In genomic region chr7:29147821-29148220, GRCh38 we compare ENCODE assay signal across 15 cellular contexts. TPM values are rescaled to one million over a fixed set of nuclear protein-coding genes. Genes with fewer than 3 reads are reported as not detected.
DNase-seq lines count a peak whose midpoint lies in the region; ATAC-seq and TF ChIP-seq lines count a peak whose summit lies in the region.
"Had no signal": no experiment of that assay in that cellular context is flagged by ENCODE, and none has a peak within 500 bp of the region (broad histone marks: within the 10 kb centered on the region; RNA-seq: fewer than 3 reads in every experiment).

No MANE protein-coding gene starts in this region.

- H3K27ac Mint-ChIP-seq in neural crest cell (ENCODE audit: unreplicated experiment) = no peak overlapping the region
- H3K27ac Mint-ChIP-seq in activated T-cell treated with anti-CD3 and anti-CD28 coated beads, Interleukin-2, amount 50 U/mL, for 24 hours = no peak overlapping the region
- H3K27ac Mint-ChIP-seq: H9, IgD-negative memory B cell had no signal

- WGBS in heart left ventricle, 4 donors = 38 to 46% (median 44%) methylated on average over 4 of the region's 4 CpGs

- peaks cover 28% of the 10 kb centered on the region for H3K27me3 Mint-ChIP-seq in neural crest cell (ENCODE audit: low read depth)
- peaks cover 59% of the 10 kb centered on the region for H3K27me3 Mint-ChIP-seq in activated T-cell treated with anti-CD3 and anti-CD28 coated beads, Interleukin-2, amount 50 U/mL, for 24 hours

- ATAC-seq in Right ventricle myocardium superior (ENCODE audit: poor library complexity) (peak; percentile 45), heart left ventricle (peak; percentile 45 to 59 (median 50)), GM19328 (IDR thresholded peaks at IDR 0.05; ENCODE audit: unreplicated experiment) (no peak)

- no peak for TF ChIP-seq CTCF in heart left ventricle (IDR thresholded peaks at IDR 0.05)
- TF ChIP-seq CTCF in neural crest cell (conservative IDR thresholded peaks at IDR 0.05) = no peak
- no peak for TF ChIP-seq CTCF in vagina (IDR thresholded peaks at IDR 0.05)

- peaks cover 33% of the 10 kb centered on the region for H3K4me1 Mint-ChIP-seq in neural crest cell
- H3K4me1 Mint-ChIP-seq in activated T-cell treated with anti-CD3 and anti-CD28 coated beads, Interleukin-2, amount 50 U/mL, for 24 hours (ENCODE audit: low read depth) = peaks cover 11% of the 10 kb centered on the region

- TF ChIP-seq POLR2A in heart left ventricle (IDR thresholded peaks at IDR 0.05) (no peak), vagina (IDR thresholded peaks at IDR 0.05) (no peak)

- peaks cover 2% of the 10 kb centered on the region for H3K36me3 Mint-ChIP-seq in neural crest cell (ENCODE audit: low read depth)
- H3K36me3 Mint-ChIP-seq in activated T-cell treated with anti-CD3 and anti-CD28 coated beads, Interleukin-2, amount 50 U/mL, for 24 hours (ENCODE audit: low read depth) = no peaks in the 10 kb centered on the region
- H3K36me3 Mint-ChIP-seq: IgD-negative memory B cell had no signal

- peaks cover 2% of the 10 kb centered on the region for H3K9me3 Mint-ChIP-seq in neural crest cell
- no peaks in the 10 kb centered on the region for H3K9me3 Mint-ChIP-seq in activated T-cell treated with anti-CD3 and anti-CD28 coated beads, Interleukin-2, amount 50 U/mL, for 24 hours
- H3K9me3 Mint-ChIP-seq: H9 had no signal

- H3K4me3 ChIP-seq in heart left ventricle (peak overlapping the region in 10 of 12 donors; percentile 38 to 67 (median 58)), vagina (no peak overlapping the region)
- H3K4me3 ChIP-seq: BLaER1 treated with 17β-estradiol and CSF1 and Interleukin-3, amounts not matched to agents 10 nM and 100 nM had no signal

- peak overlapping the region in 10 of 12 donors; percentile 72 to 90 (median 86) for H3K27ac ChIP-seq in heart left ventricle
- H3K27ac ChIP-seq in vagina = peak overlapping the region; percentile 35
- H3K27ac ChIP-seq: BLaER1 treated with 17β-estradiol and CSF1 and Interleukin-3, amounts not matched to agents 10 nM and 100 nM had no signal

- H3K9me3 ChIP-seq in heart left ventricle (peaks cover 0 to 4% (median 0%) of the 10 kb centered on the region in 12 donors), vagina (no peaks in the 10 kb centered on the region)

- peaks cover 0 to 18% (median 5%) of the 10 kb centered on the region in 9 donors for H3K27me3 ChIP-seq in heart left ventricle
- H3K27me3 ChIP-seq in vagina = no peaks in the 10 kb centered on the region

- peak overlapping the region; percentile 73 for H3K4me3 Mint-ChIP-seq in neural crest cell
- H3K4me3 Mint-ChIP-seq in activated T-cell treated with anti-CD3 and anti-CD28 coated beads, Interleukin-2, amount 50 U/mL, for 24 hours = no peak overlapping the region
- H3K4me3 Mint-ChIP-seq: IgD-negative memory B cell had no signal

- H3K4me1 ChIP-seq in heart left ventricle (peaks cover 0 to 48% (median 3%) of the 10 kb centered on the region in 12 donors), vagina (peaks cover 31% of the 10 kb centered on the region)
- H3K4me1 ChIP-seq: BLaER1 treated with 17β-estradiol and CSF1 and Interleukin-3, amounts not matched to agents 10 nM and 100 nM had no signal

- H3K36me3 ChIP-seq in heart left ventricle (no peaks in the 10 kb centered on the region), vagina (no peaks in the 10 kb centered on the region)
- H3K36me3 ChIP-seq: BLaER1 treated with 17β-estradiol and CSF1 and Interleukin-3, amounts not matched to agents 10 nM and 100 nM had no signal

- intact Hi-C loops in Right ventricle myocardium superior (cut with DNase I) (no loop called here), cardiac septum (cut with DNase I) (no loop called here), heart left ventricle (cut with DNase I) (no loop called here), vagina (cut with DNase I) (no loop called here)

- peak; percentile 49 for DNase-seq in Right ventricle myocardium superior
- DNase-seq in cardiac septum (ENCODE audit: low spot score) = no peak
- DNase-seq in heart left ventricle = peak in 4 of 5 donors; percentile 28 to 61 (median 48)
- DNase-seq in neural crest cell (ENCODE audit: low read depth, low spot score) = no peak
- no peak for DNase-seq in vagina (ENCODE audit: extremely low spot score in 2 of 2)
- DNase-seq in activated T-cell treated with anti-CD3 and anti-CD28 coated beads, Interleukin-2, amount 50 U/mL, for 24 hours = no peak
- no peak for DNase-seq in cerebellar cortex (ENCODE audit: low spot score)
- DNase-seq: 8988T, H9, NCI-H146, NCI-H226, NCI-H526 had no signal

RNA-seq across cellular contexts. Expression of gene CPVL, which starts 1.5 kb away (rescaled TPM):
- total RNA-seq in Right ventricle myocardium superior (37.5 TPM), cardiac septum (86.9 TPM), heart left ventricle (100 to 1,000 TPM in 7 of 9 donors, 10 to 100 TPM in 2; 68.8 to 247 (median 138) TPM), neural crest cell (31.3 and 32.9 TPM in 2 replicates), vagina (9.6 TPM)
- polyA plus RNA-seq in heart left ventricle = 100 to 1,000 TPM; 118 to 134 TPM

RNA-seq across cellular contexts. Expression of gene CHN2, which starts 46.8 kb away (rescaled TPM):
- total RNA-seq in Right ventricle myocardium superior (17.7 TPM), cardiac septum (33.6 TPM), heart left ventricle (10 to 100 TPM; 11.2 to 54.4 (median 33.6) TPM), neural crest cell (15.4 and 15.9 TPM in 2 replicates), vagina (11.0 TPM)
- polyA plus RNA-seq in heart left ventricle = 10 to 100 TPM; 13.0 to 47.1 TPM

Comparison
In these comparisons a context has a peak if more than half of its experiments do, and no peak if none do; other contexts are left out.
1. DNase-seq: peak in Right ventricle myocardium superior (single experiment) and heart left ventricle (4 of 5); none in cardiac septum (single experiment), neural crest cell (single experiment), vagina (0 of 2), activated T-cell treated with anti-CD3 and anti-CD28 coated beads, Interleukin-2, amount 50 U/mL, for 24 hours (single experiment) and cerebellar cortex (single experiment).
2. H3K4me3 ChIP-seq: peak in heart left ventricle (10 of 12); none in vagina (0 of 2).